1 cellular context compared by ENCODE assay signal in genomic region chr6:36386495-36387439, GRCh38.
TF ChIP-seq lines count a peak whose summit lies in the region.

No MANE protein-coding gene starts in this region.

TF ChIP-seq in HEK293, 187 proteins besides CTCF, POLR2A, EP300 and RAD21 (continued from another document):
- TF ChIP-seq, protein P1, sequence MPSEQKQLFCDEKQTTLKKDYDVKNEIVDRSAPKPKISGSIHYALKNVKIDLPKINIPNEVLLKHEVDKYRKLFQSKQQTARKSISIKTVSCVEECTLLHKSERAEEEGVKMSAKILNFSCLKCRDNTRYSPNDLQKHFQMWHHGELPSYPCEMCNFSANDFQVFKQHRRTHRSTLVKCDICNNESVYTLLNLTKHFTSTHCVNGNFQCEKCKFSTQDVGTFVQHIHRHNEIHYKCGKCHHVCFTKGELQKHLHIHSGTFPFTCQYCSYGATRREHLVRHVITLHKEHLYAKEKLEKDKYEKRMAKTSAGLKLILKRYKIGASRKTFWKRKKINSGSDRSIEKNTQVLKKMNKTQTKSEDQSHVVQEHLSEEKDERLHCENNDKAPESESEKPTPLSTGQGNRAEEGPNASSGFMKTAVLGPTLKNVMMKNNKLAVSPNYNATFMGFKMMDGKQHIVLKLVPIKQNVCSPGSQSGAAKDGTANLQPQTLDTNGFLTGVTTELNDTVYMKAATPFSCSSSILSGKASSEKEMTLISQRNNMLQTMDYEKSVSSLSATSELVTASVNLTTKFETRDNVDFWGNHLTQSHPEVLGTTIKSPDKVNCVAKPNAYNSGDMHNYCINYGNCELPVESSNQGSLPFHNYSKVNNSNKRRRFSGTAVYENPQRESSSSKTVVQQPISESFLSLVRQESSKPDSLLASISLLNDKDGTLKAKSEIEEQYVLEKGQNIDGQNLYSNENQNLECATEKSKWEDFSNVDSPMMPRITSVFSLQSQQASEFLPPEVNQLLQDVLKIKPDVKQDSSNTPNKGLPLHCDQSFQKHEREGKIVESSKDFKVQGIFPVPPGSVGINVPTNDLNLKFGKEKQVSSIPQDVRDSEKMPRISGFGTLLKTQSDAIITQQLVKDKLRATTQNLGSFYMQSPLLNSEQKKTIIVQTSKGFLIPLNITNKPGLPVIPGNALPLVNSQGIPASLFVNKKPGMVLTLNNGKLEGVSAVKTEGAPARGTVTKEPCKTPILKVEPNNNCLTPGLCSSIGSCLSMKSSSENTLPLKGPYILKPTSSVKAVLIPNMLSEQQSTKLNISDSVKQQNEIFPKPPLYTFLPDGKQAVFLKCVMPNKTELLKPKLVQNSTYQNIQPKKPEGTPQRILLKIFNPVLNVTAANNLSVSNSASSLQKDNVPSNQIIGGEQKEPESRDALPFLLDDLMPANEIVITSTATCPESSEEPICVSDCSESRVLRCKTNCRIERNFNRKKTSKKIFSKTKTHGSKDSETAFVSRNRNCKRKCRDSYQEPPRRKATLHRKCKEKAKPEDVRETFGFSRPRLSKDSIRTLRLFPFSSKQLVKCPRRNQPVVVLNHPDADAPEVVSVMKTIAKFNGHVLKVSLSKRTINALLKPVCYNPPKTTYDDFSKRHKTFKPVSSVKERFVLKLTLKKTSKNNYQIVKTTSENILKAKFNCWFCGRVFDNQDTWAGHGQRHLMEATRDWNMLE (tag by site-specific recombination; conservative IDR thresholded peaks at IDR 0.05; ENCODE audit: low read depth) = no peak
- TF ChIP-seq YY1 (tag by site-specific recombination; IDR thresholded peaks at IDR 0.05) (no peak), ZNF585B (tag by site-specific recombination; IDR thresholded peaks at IDR 0.05) (no peak), ZNF629 (tag by site-specific recombination; IDR thresholded peaks at IDR 0.05) (no peak), YY2 (tag by site-specific recombination; IDR thresholded peaks at IDR 0.05) (no peak), KLF1 (tag by site-specific recombination; IDR thresholded peaks at IDR 0.05) (no peak)
